ENCODE assay signal across 22 cellular contexts in the genomic region with DNA sequence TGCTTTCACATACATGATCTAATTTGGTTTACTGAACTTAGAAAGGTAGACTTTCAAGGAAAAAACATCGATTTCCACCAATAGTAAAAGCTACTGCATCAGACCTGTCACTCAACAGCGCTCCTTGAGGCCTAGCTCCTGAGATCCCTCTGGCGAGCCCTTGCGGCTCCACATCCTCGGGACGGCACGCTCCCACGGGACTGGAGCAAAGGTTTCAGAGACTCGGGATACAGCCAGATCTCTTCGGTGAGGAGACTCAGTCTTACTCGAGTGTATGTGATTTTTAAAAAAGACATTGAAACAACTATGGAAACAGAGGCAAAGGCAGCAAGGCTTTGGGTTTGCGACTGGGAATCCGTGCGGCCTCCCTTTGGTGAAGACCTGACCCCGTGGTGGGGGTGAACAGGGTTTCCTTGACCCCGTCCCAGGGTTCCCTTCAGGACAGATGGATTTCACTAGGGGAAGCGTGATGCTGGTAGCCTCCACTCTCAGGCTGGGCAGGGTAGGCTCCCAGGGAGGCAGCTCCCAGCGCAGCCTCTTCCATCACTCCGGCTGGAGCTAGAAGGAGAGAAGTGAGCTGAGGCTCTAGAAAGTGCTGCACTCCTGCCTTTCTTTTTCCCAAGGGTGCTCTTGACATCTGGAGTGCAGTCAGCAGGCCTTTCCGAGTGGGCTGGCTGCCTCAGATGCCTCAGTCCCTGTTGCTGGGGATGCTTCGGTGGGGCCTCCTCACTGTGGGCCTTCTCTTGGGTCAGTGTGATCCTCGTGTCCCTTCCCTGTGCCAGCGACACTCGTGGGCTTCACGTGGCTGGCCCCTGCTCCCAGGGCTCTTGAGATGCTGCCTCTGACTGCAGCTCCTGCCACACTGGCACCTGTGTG. TPM values are rescaled to one million over a fixed set of nuclear protein-coding genes. Genes with fewer than 3 reads are reported as not detected.
DNase-seq lines count a peak whose midpoint lies in the region; ATAC-seq and TF ChIP-seq lines count a peak whose summit lies in the region.
"Had no signal": no experiment of that assay in that cellular context is flagged by ENCODE, and none has a peak within 500 bp of the region (broad histone marks: within the 10 kb centered on the region; RNA-seq: fewer than 3 reads in every experiment).

No MANE protein-coding gene starts in this region.

- no peak overlapping the region for H3K4me2 ChIP-seq in PC-3 (ENCODE audit: low read length)

- DNase-seq in stimulated activated naive CD8-positive, alpha-beta T cell treated with anti-CD3 and anti-CD28 coated beads, Interleukin-15, Interleukin-2, amounts not matched to agents 100 U/mL and 50 U/mL, for 24 hours = no peak
- no peak for DNase-seq in RWPE1 (ENCODE audit: low spot score)
- DNase-seq in effector memory CD8-positive, alpha-beta T cell = no peak
- DNase-seq in thyroid gland = peak in 1 of 2 donors; percentile 49
- DNase-seq in left ventricle myocardium superior = no peak
- DNase-seq in occipital lobe (lab: John Stamatoyannopoulos, UW) = no peak
- no peak for DNase-seq in PC-3
- DNase-seq: activated naive CD4-positive, alpha-beta T cell treated with anti-CD3 and anti-CD28 coated beads, Interleukin-2, amount 50 U/mL, for 16 hours; dermis blood vessel endothelial cell; DMS153; erythroblast; Karpas-422; lower lobe of right lung; naive B cell; NCI-H1105; NCI-H2171 treated with DMSO at 0.1 percent for 48 hours; Peyer's patch; stimulated activated naive B cell treated with anti-CD40 and anti-IgM and Interleukin-4, amounts not matched to agents 10 μg/mL and 1 μg/mL and 100 μg/mL, for 72 hours; upper lobe of right lung had no signal

- BruUV-seq in PC-3 (replicated peaks; lab: Mats Ljungman, UMichigan) = no TSS peak

- H2AFZ ChIP-seq in PC-3 (ENCODE audit: low read length) = no peak overlapping the region

- no peaks in the 10 kb centered on the region for H3K9me3 ChIP-seq in thyroid gland
- H3K9me3 ChIP-seq in PC-3 (ENCODE audit: low read length) = no peaks in the 10 kb centered on the region
- H3K9me3 ChIP-seq: gastroesophageal sphincter, lower lobe of right lung, Peyer's patch, prostate gland, upper lobe of right lung had no signal

- H4K20me1 ChIP-seq in PC-3 (ENCODE audit: low read length) = no peaks in the 10 kb centered on the region

- H3K27me3 ChIP-seq in thyroid gland (no peaks in the 10 kb centered on the region), PC-3 (ENCODE audit: low read length) (no peaks in the 10 kb centered on the region)
- H3K27me3 ChIP-seq: gastroesophageal sphincter, Peyer's patch, upper lobe of right lung had no signal

- H3K9me3 Mint-ChIP-seq in stimulated activated naive CD8-positive, alpha-beta T cell treated with anti-CD3 and anti-CD28 coated beads, Interleukin-15, Interleukin-2, amounts not matched to agents 100 ng/mL and 50 ng/mL, for 24 hours = no peaks in the 10 kb centered on the region
- H3K9me3 Mint-ChIP-seq in effector memory CD8-positive, alpha-beta T cell = no peaks in the 10 kb centered on the region
- H3K9me3 Mint-ChIP-seq: naive B cell; stimulated activated naive B cell treated with anti-CD40 and anti-IgM and Interleukin-4, amounts not matched to agents 10 μg/mL and 1 μg/mL and 100 μg/mL, for 72 hours had no signal

- 77 to 86% methylated on average over 19 to 24 of the region's 25 CpGs for WGBS in thyroid gland, 2 donors

- TF ChIP-seq POLR2A in thyroid gland (IDR thresholded peaks at IDR 0.05) = no peak

- H3F3A ChIP-seq in PC-3 (ENCODE audit: low read length, unreplicated experiment) = no peaks in the 10 kb centered on the region

- no peaks in the 10 kb centered on the region for H3K79me2 ChIP-seq in PC-3 (ENCODE audit: low read length)

- H3K36me3 ChIP-seq in thyroid gland = peaks cover 10 to 18% of the 10 kb centered on the region in 2 donors
- H3K36me3 ChIP-seq in PC-3 (ENCODE audit: low read depth, low read length) = no peaks in the 10 kb centered on the region

- 0 out of 2 replicates have a peak overlapping the region, but pooled peaks have one; percentile 5 for H3K27ac ChIP-seq in RWPE1
- H3K27ac ChIP-seq in thyroid gland = peak overlapping the region; percentile 66 to 74 (median 72)
- no peak overlapping the region for H3K27ac ChIP-seq in PC-3 (ENCODE audit: low read length)
- H3K27ac ChIP-seq: gastroesophageal sphincter, lower lobe of right lung, prostate gland, upper lobe of right lung had no signal

- POLR2A ChIA-PET in RWPE1 (lab: Yijun Ruan, JAX; ENCODE audit: low non-redundant PET) = no interaction called here
- POLR2A ChIA-PET in PC-3 (lab: Charles Lee; ENCODE audit: unreplicated experiment) = no interaction called here

- no peaks in the 10 kb centered on the region for H3K9me2 ChIP-seq in PC-3 (replicated peaks; ENCODE audit: low read length)

- H3K4me1 ChIP-seq in thyroid gland = peaks cover 9 to 42% of the 10 kb centered on the region in 2 donors
- H3K4me1 ChIP-seq in PC-3 (ENCODE audit: insufficient read depth, low read length) = peaks cover 4% of the 10 kb centered on the region; the same call in 1 of the 2 replicates

- H3K4me3 Mint-ChIP-seq in stimulated activated naive CD8-positive, alpha-beta T cell treated with anti-CD3 and anti-CD28 coated beads, Interleukin-15, Interleukin-2, amounts not matched to agents 100 ng/mL and 50 ng/mL, for 24 hours = no peak overlapping the region
- peak overlapping the region; percentile 33 for H3K4me3 Mint-ChIP-seq in effector memory CD8-positive, alpha-beta T cell
- H3K4me3 Mint-ChIP-seq: stimulated activated naive B cell treated with anti-CD40 and anti-IgM and Interleukin-4, amounts not matched to agents 10 μg/mL and 1 μg/mL and 100 μg/mL, for 72 hours had no signal

- H3K27ac Mint-ChIP-seq in stimulated activated naive CD8-positive, alpha-beta T cell treated with anti-CD3 and anti-CD28 coated beads, Interleukin-15, Interleukin-2, amounts not matched to agents 100 ng/mL and 50 ng/mL, for 24 hours = peak overlapping the region; percentile 70
- H3K27ac Mint-ChIP-seq in effector memory CD8-positive, alpha-beta T cell = peak overlapping the region; percentile 28 to 84
- H3K27ac Mint-ChIP-seq: stimulated activated naive B cell treated with anti-CD40 and anti-IgM and Interleukin-4, amounts not matched to agents 10 μg/mL and 1 μg/mL and 100 μg/mL, for 72 hours had no signal

- no peaks in the 10 kb centered on the region for H3K27me3 Mint-ChIP-seq in stimulated activated naive CD8-positive, alpha-beta T cell treated with anti-CD3 and anti-CD28 coated beads, Interleukin-15, Interleukin-2, amounts not matched to agents 100 ng/mL and 50 ng/mL, for 24 hours
- H3K27me3 Mint-ChIP-seq in effector memory CD8-positive, alpha-beta T cell = no peaks in the 10 kb centered on the region
- H3K27me3 Mint-ChIP-seq: naive B cell; stimulated activated naive B cell treated with anti-CD40 and anti-IgM and Interleukin-4, amounts not matched to agents 10 μg/mL and 1 μg/mL and 100 μg/mL, for 72 hours had no signal

- ATAC-seq in stimulated activated naive CD8-positive, alpha-beta T cell treated with anti-CD3 and anti-CD28 coated beads, Interleukin-15, Interleukin-2, amounts not matched to agents 100 U/mL and 50 U/mL, for 24 hours = no peak
- ATAC-seq in effector memory CD8-positive, alpha-beta T cell (replicated peaks) = no peak
- ATAC-seq in left ventricle myocardium superior (no peak), PC-3 (no peak)
- ATAC-seq: gastroesophageal sphincter; lower lobe of right lung; stimulated activated naive B cell treated with anti-CD40 and anti-IgM and Interleukin-4, amounts not matched to agents 10 μg/mL and 1 μg/mL and 100 μg/mL, for 72 hours; upper lobe of right lung had no signal

- intact Hi-C loops in thyroid gland (cut with DNase I) = no loop called here
- intact Hi-C loops in left ventricle myocardium superior (cut with micrococcal nuclease) = no loop called here
- intact Hi-C loops in PC-3 (cut with micrococcal nuclease) = no loop called here

- peaks cover 87% of the 10 kb centered on the region for H3K4me1 Mint-ChIP-seq in stimulated activated naive CD8-positive, alpha-beta T cell treated with anti-CD3 and anti-CD28 coated beads, Interleukin-15, Interleukin-2, amounts not matched to agents 100 ng/mL and 50 ng/mL, for 24 hours (ENCODE audit: low read depth)
- H3K4me1 Mint-ChIP-seq in effector memory CD8-positive, alpha-beta T cell (ENCODE audit: low read depth in 2 of 2) = peaks cover 60 to 73% of the 10 kb centered on the region in 2 donors

- CTCF ChIA-PET in RWPE1 (lab: Yijun Ruan, JAX) (no interaction called here), PC-3 (lab: Charles Lee) (no interaction called here)

- TF ChIP-seq CTCF in RWPE1 (conservative IDR thresholded peaks at IDR 0.05; ENCODE audit: low read depth) (no peak), thyroid gland (IDR thresholded peaks at IDR 0.05) (no peak), PC-3 (conservative IDR thresholded peaks at IDR 0.05; ENCODE audit: low read depth, low read length) (no peak)

- H3K36me3 Mint-ChIP-seq in stimulated activated naive CD8-positive, alpha-beta T cell treated with anti-CD3 and anti-CD28 coated beads, Interleukin-15, Interleukin-2, amounts not matched to agents 100 ng/mL and 50 ng/mL, for 24 hours (ENCODE audit: low read depth) = peaks cover 12% of the 10 kb centered on the region
- H3K36me3 Mint-ChIP-seq in effector memory CD8-positive, alpha-beta T cell (ENCODE audit: insufficient read depth) = peaks cover 16% of the 10 kb centered on the region

- H3K9ac ChIP-seq in PC-3 (ENCODE audit: low read length) = no peak overlapping the region

- no peak overlapping the region for H3K4me3 ChIP-seq in thyroid gland (replicated peaks in 1 of 3)
- no peak overlapping the region for H3K4me3 ChIP-seq in PC-3 (ENCODE audit: low read length)
- H3K4me3 ChIP-seq: gastroesophageal sphincter, lower lobe of right lung, Peyer's patch, prostate gland, upper lobe of right lung had no signal

RNA-seq across cellular contexts. Expression of a gene that starts 5.8 kb away (rescaled TPM):
- 100 to 1,000 TPM in 2 of 4 donors, 10 to 100 TPM in 2; 43.1 to 113 (median 78.9) TPM for total RNA-seq in thyroid gland
- total RNA-seq in left ventricle myocardium superior = 168 TPM
- 112 TPM for total RNA-seq in occipital lobe
- 78.2 and 83.4 TPM in 2 replicates for total RNA-seq in PC-3 (2014; rRNA removed)

RNA-seq across cellular contexts. Expression of a gene that starts 29.8 kb away (rescaled TPM):
- 10 to 100 TPM; 23.6 to 53.7 (median 39.3) TPM for total RNA-seq in thyroid gland
- 9.5 TPM for total RNA-seq in left ventricle myocardium superior
- total RNA-seq in occipital lobe = 10.0 TPM
- total RNA-seq in PC-3 (2014; rRNA removed) = 3.0 and 15.1 TPM in 2 replicates
